ENCODE assay signal across 10 cellular contexts in the genomic region with DNA sequence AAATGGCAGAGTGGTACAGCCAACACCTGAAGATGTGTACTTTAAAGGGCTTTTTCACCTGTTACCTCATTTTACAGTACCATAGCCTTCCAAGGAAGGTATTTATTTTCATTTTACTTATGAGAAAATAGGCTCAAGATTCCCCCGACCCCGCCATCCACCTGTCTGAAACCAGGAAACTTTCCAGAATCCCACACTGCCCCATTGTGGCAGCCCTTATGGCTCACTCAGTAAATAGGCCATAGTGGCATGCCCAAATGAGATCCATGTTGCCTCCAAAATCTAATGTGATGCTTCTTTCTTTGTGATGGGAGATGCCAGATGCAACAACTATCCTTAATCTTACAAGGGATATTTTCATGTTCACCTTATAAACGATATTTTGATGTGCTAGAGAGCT.
DNase-seq lines count a peak whose midpoint lies in the region; ATAC-seq, FAIRE-seq and TF ChIP-seq lines count a peak whose summit lies in the region.
"Had no signal": no experiment of that assay in that cellular context is flagged by ENCODE, and none has a peak within 500 bp of the region (broad histone marks: within the 10 kb centered on the region; RNA-seq: fewer than 3 reads in every experiment).

No MANE protein-coding gene starts in this region.

- no peaks in the 10 kb centered on the region for H3K36me3 ChIP-seq in K562 (ENCODE audit: control insufficient read depth, insufficient read depth, low read length)
- H3K36me3 ChIP-seq in neuronal stem cell (replicated peaks in 1 of 2; ENCODE audit: control insufficient read depth in 2 of 2, insufficient read depth in 2 of 2, low read length in 2 of 2): no peaks in the 10 kb centered on the region
- H3K36me3 ChIP-seq: ascending aorta had no signal

- no peak overlapping the region for H2AK5ac ChIP-seq in neuronal stem cell (ENCODE audit: low read depth, low read length)

- ATAC-seq in K562: peak; percentile 66
- ATAC-seq in GM21515 (IDR thresholded peaks at IDR 0.05; ENCODE audit: unreplicated experiment): no peak

- H4K91ac ChIP-seq in neuronal stem cell (ENCODE audit: low read depth, low read length, poor library complexity): no peak overlapping the region

- H4K20me1 ChIP-seq in K562 (replicated peaks; ENCODE audit: control insufficient read depth, insufficient read depth, low read length): no peaks in the 10 kb centered on the region

- no peak for TF ChIP-seq EP300 in K562 (IDR thresholded peaks at IDR 0.05; ENCODE audit: low read length)

- no peak overlapping the region for H2AFZ ChIP-seq in K562 (ENCODE audit: low read depth, low read length)
- peak overlapping the region; percentile 1 for H2AFZ ChIP-seq in neuronal stem cell (ENCODE audit: low read length)

- peak; percentile 54 for DNase-seq in NCI-H82 (lab: John Stamatoyannopoulos, UW)
- DNase-seq in NCI-H82 treated with DMSO at 0.1 percent for 48 hours (lab: John Stamatoyannopoulos, UW; ENCODE audit: unreplicated experiment): no peak
- DNase-seq in M059J (ENCODE audit: low read depth): peak; percentile 20
- DNase-seq in K562 (ENCODE audit: extremely low read depth in 1 of 4, low spot score in 3 of 4): peak in 1 of 4 experiments; percentile 38
- no peak for DNase-seq in neuronal stem cell (ENCODE audit: low spot score)
- no peak for DNase-seq in ureter (ENCODE audit: low spot score)
- DNase-seq in NCI-H2029 treated with DMSO at 0.1 percent for 48 hours (lab: John Stamatoyannopoulos, UW): no peak

- TF ChIP-seq POLR2A in K562 (conservative IDR thresholded peaks at IDR 0.05): no peak

- no peak overlapping the region for H2BK12ac ChIP-seq in neuronal stem cell (ENCODE audit: low read length)

- POLR2A ChIA-PET in K562 (lab: Yijun Ruan, JAX): interaction anchor here (0.5 to 3.1 kb wide), 14 partner anchors 15 to 392 kb away, joined by 3 to 27 read pairs (median 7); no protein-coding TSS in a partner anchor

- no peak overlapping the region for H3K4me2 ChIP-seq in K562 (ENCODE audit: insufficient read depth, low read length)
- no peak overlapping the region for H3K4me2 ChIP-seq in neuronal stem cell (ENCODE audit: insufficient read depth, low read length, poor library complexity, severe bottlenecking)

- H3K79me1 ChIP-seq in neuronal stem cell (ENCODE audit: low read depth, low read length): no peaks in the 10 kb centered on the region

- no peaks in the 10 kb centered on the region for H3K9me1 ChIP-seq in K562 (ENCODE audit: control insufficient read depth, insufficient read depth, low read length)

- no peak overlapping the region for H4K8ac ChIP-seq in neuronal stem cell (ENCODE audit: low read depth, low read length)

- FAIRE-seq in K562 (lab: Jason Lieb, UNC): no peak
- FAIRE-seq: HTR-8/SVneo had no signal

- no peak overlapping the region for H3K23ac ChIP-seq in neuronal stem cell (ENCODE audit: low read depth, low read length, poor library complexity)

- intact Hi-C loops in K562 (cut with micrococcal nuclease): loop anchor here (5.0 to 10.0 kb wide), 2 partner anchors 497 to 559 kb away; no protein-coding TSS in a partner anchor

- H3K4me3 ChIP-seq in K562 (no peak overlapping the region), neuronal stem cell (ENCODE audit: low read length in 2 of 2) (no peak overlapping the region)
- H3K4me3 ChIP-seq: ascending aorta had no signal

- peak; percentile 26 to 57 (median 49); a peak in 3 of 6 replicates for TF ChIP-seq CTCF in K562 (IDR thresholded peaks at IDR 0.05 in 2 of 3, conservative IDR thresholded peaks at IDR 0.05 in 1 of 3; ENCODE audit: insufficient read depth in 2 of 3, low read depth in 1 of 3, low read length in 3 of 3)

- H3K27ac ChIP-seq in K562 (ENCODE audit: extremely low read depth, low read depth, low read length): no peak overlapping the region
- no peak overlapping the region for H3K27ac ChIP-seq in neuronal stem cell (replicated peaks; ENCODE audit: low read length)
- H3K27ac ChIP-seq: ascending aorta had no signal

- H3K4ac ChIP-seq in neuronal stem cell (ENCODE audit: low read length): no peak overlapping the region

- H3K9ac ChIP-seq in K562 (ENCODE audit: insufficient read depth in 1 of 2, low read depth in 2 of 2, low read length in 2 of 2): no peak overlapping the region
- H3K9ac ChIP-seq in neuronal stem cell (ENCODE audit: low read depth, low read length, poor library complexity): no peak overlapping the region

- no peak overlapping the region for H3K14ac ChIP-seq in neuronal stem cell (ENCODE audit: low read length)

- H3K79me2 ChIP-seq in K562 (ENCODE audit: control insufficient read depth, insufficient read depth, low read length): no peaks in the 10 kb centered on the region

- in situ Hi-C loops in K562 (cut with MboI): loop anchor here (5.0 to 10.0 kb wide), 3 partner anchors 152 to 499 kb away; no protein-coding TSS in a partner anchor

- H3K4me1 ChIP-seq in K562 (replicated peaks in 1 of 2; ENCODE audit: control insufficient read depth in 2 of 2, insufficient read depth in 2 of 2, low read length in 2 of 2): peaks cover 15 to 19% of the 10 kb centered on the region in 2 experiments; a peak in 4 of 5 replicates
- H3K4me1 ChIP-seq in neuronal stem cell (ENCODE audit: control insufficient read depth in 2 of 2, insufficient read depth in 1 of 2, low read depth in 1 of 2, low read length in 2 of 2): peaks cover 7 to 11% of the 10 kb centered on the region in 2 donors
- H3K4me1 ChIP-seq: ascending aorta had no signal

- H3K27me3 ChIP-seq in K562 (ENCODE audit: control insufficient read depth in 2 of 2, insufficient read depth in 2 of 2, low read length in 2 of 2) (no peaks in the 10 kb centered on the region), neuronal stem cell (ENCODE audit: control insufficient read depth in 3 of 3, insufficient read depth in 3 of 3, low read depth in 1 of 3, low read length in 3 of 3) (no peaks in the 10 kb centered on the region)
- H3K27me3 ChIP-seq: ascending aorta had no signal

- H3K18ac ChIP-seq in neuronal stem cell (ENCODE audit: low read length): no peak overlapping the region

- CTCF ChIA-PET in K562 (lab: Yijun Ruan, JAX; ENCODE audit: low intra/inter-chr PET ratio): interaction anchor here (0.6 to 5.3 kb wide), 12 partner anchors 54 to 497 kb away, joined by 3 to 65 read pairs (median 4); partner anchors contain the start of gene SLC2A1

- H2BK15ac ChIP-seq in neuronal stem cell (ENCODE audit: low read length): no peak overlapping the region

- peak in 1 of 2 experiments; percentile 66; a peak in 3 of 4 replicates for TF ChIP-seq RAD21 in K562 (CRISPR knock-in tag; conservative IDR thresholded peaks at IDR 0.05 in 1 of 2, IDR thresholded peaks at IDR 0.05 in 1 of 2)

- BruUV-seq in K562 (replicated peaks; lab: Mats Ljungman, UMichigan): no TSS peak

- H2BK120ac ChIP-seq in neuronal stem cell (ENCODE audit: low read depth, low read length): no peak overlapping the region

- 18% methylated on average over 3 of the region's 3 CpGs for WGBS in K562 (ENCODE audit: insufficient coverage, low coverage, missing lambda C conversion rate)
- WGBS in neuronal stem cell (ENCODE audit: extremely low coverage in 2 of 2, insufficient read length in 2 of 2, insufficient replicate concordance in 1 of 2), 2 donors: no CpG with 5 or more reads among the region's 3 CpGs

- H3K9me3 ChIP-seq in K562 (replicated peaks; ENCODE audit: control insufficient read depth, insufficient read depth, low read depth, low read length) (no peaks in the 10 kb centered on the region), neuronal stem cell (replicated peaks in 1 of 2; ENCODE audit: control insufficient read depth in 2 of 2, insufficient read depth in 1 of 2, low read depth in 1 of 2, low read length in 2 of 2) (no peaks in the 10 kb centered on the region)
- H3K9me3 ChIP-seq: ascending aorta had no signal

- H2BK5ac ChIP-seq in neuronal stem cell (ENCODE audit: low read length): no peak overlapping the region

TF ChIP-seq in K562, 482 proteins besides CTCF, POLR2A, EP300 and RAD21:
- TF ChIP-seq MAFG (tag; conservative IDR thresholded peaks at IDR 0.05) (no peak), SMC3 (conservative IDR thresholded peaks at IDR 0.05; ENCODE audit: insufficient read depth, low read depth, low read length) (0 out of 2 replicates have a peak, but pooled peaks have one; percentile 24), FOXA3 (CRISPR knock-in tag; conservative IDR thresholded peaks at IDR 0.05 in 1 of 2, IDR thresholded peaks at IDR 0.05 in 1 of 2) (0 out of 4 replicates have a peak, but pooled peaks of 1 of the 2 experiments have one; percentile 18)
TF ChIP-seq in K562: peak in this region for 2.

Comparison
In these comparisons a context has a peak if more than half of its experiments do, and no peak if none do; other contexts are left out.
1. DNase-seq: peak in NCI-H82 (single experiment) and M059J (single experiment); none in NCI-H82 treated with DMSO at 0.1 percent for 48 hours (single experiment), neuronal stem cell (single experiment), ureter (single experiment) and NCI-H2029 treated with DMSO at 0.1 percent for 48 hours (single experiment).